Comparison of ENCODE assay signal across 9 cellular contexts in the genomic region with DNA sequence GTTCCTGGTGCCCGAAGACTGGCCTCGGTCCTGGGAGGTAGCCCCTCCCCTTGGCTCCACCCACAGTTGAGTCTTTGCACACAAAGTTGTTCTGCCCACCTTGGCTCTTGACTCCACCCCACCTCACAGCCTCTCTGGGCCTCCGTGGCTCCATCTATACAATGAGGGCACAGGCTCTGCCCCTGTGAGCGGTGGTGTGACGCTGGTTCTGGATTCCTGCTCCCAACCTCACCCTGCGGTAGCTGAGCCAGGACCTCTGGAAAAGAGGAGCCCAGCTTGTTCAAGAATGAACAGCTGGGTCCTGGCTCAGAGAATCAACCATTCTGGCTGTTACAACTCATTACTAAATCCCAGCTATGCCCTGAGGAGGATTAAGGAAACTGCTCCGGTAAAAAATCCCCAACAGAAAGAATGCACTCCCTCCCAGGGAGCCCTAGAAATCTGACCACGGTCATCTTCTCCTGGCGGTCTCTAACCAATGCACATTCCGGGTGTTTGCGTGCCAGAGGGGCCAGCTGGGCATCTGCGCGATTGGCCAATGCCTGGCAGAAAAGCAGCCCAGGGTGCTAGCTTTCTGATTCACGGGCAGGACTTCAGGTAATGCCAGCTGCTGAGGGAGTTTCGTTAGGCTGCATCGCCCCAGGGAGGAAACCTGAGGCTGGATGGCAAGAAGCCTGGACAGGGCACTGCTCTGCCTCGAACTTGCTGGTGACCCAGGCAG. TPM values are rescaled to one million over a fixed set of nuclear protein-coding genes. Genes with fewer than 3 reads are reported as not detected.
DNase-seq lines count a peak whose midpoint lies in the region; ATAC-seq and TF ChIP-seq lines count a peak whose summit lies in the region.
"Had no signal": no experiment of that assay in that cellular context is flagged by ENCODE, and none has a peak within 500 bp of the region (broad histone marks: within the 10 kb centered on the region; RNA-seq: fewer than 3 reads in every experiment).

No MANE protein-coding gene starts in this region.

- CTCF ChIA-PET in PC-9 (lab: Charles Lee): interaction anchor here (0.9 to 1.8 kb wide), 2 partner anchors 53 to 417 kb away, joined by 3 to 4 read pairs; a partner anchor contains a TSS
- CTCF ChIA-PET in HEK293T (lab: Yijun Ruan, JAX): no interaction called here

- intact Hi-C loops in PC-9 (cut with micrococcal nuclease; ENCODE audit: unreplicated experiment): loop anchor here (1.0 to 2.0 kb wide), 2 partner anchors 8 to 52 kb away; a partner anchor contains a TSS
- intact Hi-C loops in gastrocnemius medialis (cut with DNase I; ENCODE audit: low total_unique reads): loop anchor here (1.0 kb wide), 1 partner anchor 10 kb away; a partner anchor contains a TSS

- H3K79me2 ChIP-seq in PC-9 (ENCODE audit: low read depth): no peaks in the 10 kb centered on the region

- H3K9me3 ChIP-seq in PC-9 (ENCODE audit: insufficient read depth, low read depth) (no peaks in the 10 kb centered on the region), gastrocnemius medialis (no peaks in the 10 kb centered on the region)
- H3K9me3 ChIP-seq: colonic mucosa had no signal

- H3K9me2 ChIP-seq in PC-9 (ENCODE audit: insufficient read depth): no peaks in the 10 kb centered on the region

- ATAC-seq in gastrocnemius medialis (peak; percentile 45 to 90), HG02885 (IDR thresholded peaks at IDR 0.05; ENCODE audit: poor library complexity, unreplicated experiment) (no peak)

- in situ Hi-C loops in gastrocnemius medialis (cut with MboI; ENCODE audit: low sequenced_read_pairs in 4 of 4): loop anchor here in 2 of 4 donors (10.0 kb wide), 2 partner anchors 52 to 72 kb away; a partner anchor contains a TSS

- DNase-seq in GM04503 (ENCODE audit: low read depth) (peak; percentile 18), PC-9 (peak; percentile 87 to 93), fibroblast of peridontal ligament (ENCODE audit: extremely low read depth) (peak; percentile 52), gastrocnemius medialis (peak in 1 of 2 donors; percentile 89), HEK293T (ENCODE audit: extremely low spot score) (no peak)
- no peak for DNase-seq in stimulated activated CD4-positive, alpha-beta T cell treated with anti-CD3 and anti-CD28 coated beads, Interleukin-1b, Interleukin-23, amount 100 ng/mL, for 48 hours
- DNase-seq: colonic mucosa, NCI-H510A had no signal

- H3K27ac ChIP-seq in PC-9 (peak overlapping the region; percentile 85), gastrocnemius medialis (peak overlapping the region; percentile 46 to 77 (median 62))
- H3K27ac ChIP-seq: colonic mucosa had no signal

- BruUV-seq in PC-9 (replicated peaks; lab: Mats Ljungman, UMichigan): no TSS peak

- H3K36me3 ChIP-seq in PC-9 (ENCODE audit: low read depth) (no peaks in the 10 kb centered on the region), gastrocnemius medialis (no peaks in the 10 kb centered on the region)
- H3K36me3 ChIP-seq: colonic mucosa had no signal

- TF ChIP-seq CTCF in PC-9 (conservative IDR thresholded peaks at IDR 0.05) (no peak), gastrocnemius medialis (IDR thresholded peaks at IDR 0.05 in 4 of 5, conservative IDR thresholded peaks at IDR 0.05 in 1 of 5) (no peak)

- peaks cover 50% of the 10 kb centered on the region for H3K4me1 ChIP-seq in PC-9 (replicated peaks; ENCODE audit: insufficient read depth)
- H3K4me1 ChIP-seq in gastrocnemius medialis: peaks cover 5 to 23% of the 10 kb centered on the region in 2 donors
- H3K4me1 ChIP-seq: colonic mucosa had no signal

- no peaks in the 10 kb centered on the region for H4K20me1 ChIP-seq in PC-9 (ENCODE audit: insufficient read depth)

- H2AFZ ChIP-seq in PC-9: peak overlapping the region; percentile 65

- H3K27me3 ChIP-seq in PC-9 (ENCODE audit: insufficient read depth, low read depth) (no peaks in the 10 kb centered on the region), gastrocnemius medialis (no peaks in the 10 kb centered on the region)
- H3K27me3 ChIP-seq: colonic mucosa had no signal

- H3K4me3 ChIP-seq in PC-9 (peak overlapping the region; percentile 21; the same call in 1 of the 2 replicates), gastrocnemius medialis (peak overlapping the region in 2 of 4 donors; percentile 15 to 22)
- H3K4me3 ChIP-seq: colonic mucosa had no signal

- TF ChIP-seq POLR2A in gastrocnemius medialis (IDR thresholded peaks at IDR 0.05): no peak

- peak overlapping the region; percentile 79 for H3K4me2 ChIP-seq in PC-9

- POLR2A ChIA-PET in PC-9 (lab: Charles Lee; ENCODE audit: unreplicated experiment) (interaction anchor here (0.6 to 0.7 kb wide), 3 partner anchors 53 to 617 kb away, joined by 3 to 8 read pairs (median 6); no protein-coding TSS in a partner anchor), HEK293T (lab: Yijun Ruan, JAX) (no interaction called here)

- peaks cover 23% of the 10 kb centered on the region for H3F3A ChIP-seq in PC-9 (ENCODE audit: insufficient read depth, low read depth)

TF ChIP-seq in HEK293T, 16 proteins besides CTCF, POLR2A, EP300 and RAD21:
- TF ChIP-seq LEF1 (IDR thresholded peaks at IDR 0.05; ENCODE audit: borderline replicate concordance) (no peak), FOXK2 (IDR thresholded peaks at IDR 0.05) (no peak), ELF4 (IDR thresholded peaks at IDR 0.05) (no peak), NFRKB (IDR thresholded peaks at IDR 0.05) (no peak), ZNF384 (IDR thresholded peaks at IDR 0.05) (no peak), BHLHE40 (IDR thresholded peaks at IDR 0.05; ENCODE audit: borderline replicate concordance) (no peak), ARNT (IDR thresholded peaks at IDR 0.05) (no peak), TARDBP (IDR thresholded peaks at IDR 0.05) (no peak), SP1 (IDR thresholded peaks at IDR 0.05) (no peak), FOXM1 (IDR thresholded peaks at IDR 0.05; ENCODE audit: borderline replicate concordance) (no peak)
- TF ChIP-seq, protein P1, sequence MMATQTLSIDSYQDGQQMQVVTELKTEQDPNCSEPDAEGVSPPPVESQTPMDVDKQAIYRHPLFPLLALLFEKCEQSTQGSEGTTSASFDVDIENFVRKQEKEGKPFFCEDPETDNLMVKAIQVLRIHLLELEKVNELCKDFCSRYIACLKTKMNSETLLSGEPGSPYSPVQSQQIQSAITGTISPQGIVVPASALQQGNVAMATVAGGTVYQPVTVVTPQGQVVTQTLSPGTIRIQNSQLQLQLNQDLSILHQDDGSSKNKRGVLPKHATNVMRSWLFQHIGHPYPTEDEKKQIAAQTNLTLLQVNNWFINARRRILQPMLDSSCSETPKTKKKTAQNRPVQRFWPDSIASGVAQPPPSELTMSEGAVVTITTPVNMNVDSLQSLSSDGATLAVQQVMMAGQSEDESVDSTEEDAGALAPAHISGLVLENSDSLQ (IDR thresholded peaks at IDR 0.05): no peak

RNA-seq across cellular contexts. Expression of a gene that starts 9.9 kb away (rescaled TPM):
- total RNA-seq in PC-9 (2021) (77.2 and 85.4 TPM in 2 replicates), gastrocnemius medialis (100 to 1,000 TPM; 119 to 138 (median 128) TPM)

RNA-seq across cellular contexts. Expression of a gene that starts 52.7 kb away (rescaled TPM):
- total RNA-seq in PC-9 (2021) (7.7 and 8.8 TPM in 2 replicates), gastrocnemius medialis (1 to 10 TPM; 5.6 to 7.0 (median 6.7) TPM)

Comparison
In these comparisons a context has a peak if more than half of its experiments do, and no peak if none do; other contexts are left out.
1. DNase-seq: peak in GM04503 (single experiment), PC-9 (2 of 2) and fibroblast of peridontal ligament (single experiment); none in stimulated activated CD4-positive, alpha-beta T cell treated with anti-CD3 and anti-CD28 coated beads, Interleukin-1b, Interleukin-23, amount 100 ng/mL, for 48 hours (single experiment) and HEK293T (single experiment).